In the genomic region with DNA sequence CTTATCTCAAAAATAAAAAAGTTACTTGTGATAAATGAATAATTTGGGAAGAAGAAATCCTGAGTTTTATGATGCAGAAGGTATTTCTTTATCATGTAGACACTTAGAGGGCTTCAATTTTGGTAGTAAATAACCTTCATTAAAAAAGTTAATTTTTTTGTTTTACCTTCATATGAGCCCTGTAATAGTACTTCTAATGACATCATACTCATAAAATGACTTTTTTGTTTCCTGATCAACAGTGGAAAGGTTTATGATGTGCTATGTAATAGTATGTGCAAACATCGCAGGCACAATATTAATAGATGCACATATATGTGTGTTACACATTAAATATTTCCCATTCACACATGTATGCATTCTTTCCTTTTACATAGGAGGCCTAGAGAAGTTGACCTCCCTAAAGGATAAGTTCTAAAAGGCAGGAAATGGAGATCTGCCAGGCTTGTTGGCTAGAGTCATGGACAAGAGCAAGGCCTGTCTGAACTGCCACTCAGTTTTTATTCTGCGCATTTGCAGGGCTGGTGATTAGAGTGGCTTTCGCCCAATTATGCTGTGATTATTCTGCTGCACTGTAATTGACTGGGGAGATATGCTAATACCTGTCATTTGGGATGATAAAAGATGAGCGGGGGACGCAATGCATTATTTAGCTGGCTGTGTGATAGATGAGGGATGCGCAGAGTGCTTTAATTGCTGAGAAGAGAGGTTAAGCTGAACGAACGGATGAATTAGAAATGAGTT, we compare ENCODE assay signal across 11 cellular contexts.
A peak's percentile ranks its signal among the peaks of the same experiment; 100 is the strongest.
DNase-seq lines count a peak whose midpoint lies in the region; ATAC-seq and TF ChIP-seq lines count a peak whose summit lies in the region.
"Had no signal": no experiment of that assay in that cellular context is flagged by ENCODE, and none has a peak within 500 bp of the region (broad histone marks: within the 10 kb centered on the region; RNA-seq: fewer than 3 reads in every experiment).

No MANE protein-coding gene starts in this region.

- no peaks in the 10 kb centered on the region for H3F3A ChIP-seq in smooth muscle cell (ENCODE audit: low read depth)

- TF ChIP-seq CTCF in OCI-LY7 (conservative IDR thresholded peaks at IDR 0.05; ENCODE audit: low read length) (no peak), heart right ventricle (IDR thresholded peaks at IDR 0.05) (no peak), smooth muscle cell (IDR thresholded peaks at IDR 0.05; ENCODE audit: borderline replicate concordance, insufficient read depth, poor library complexity, severe bottlenecking) (no peak), GM13976 (IDR thresholded peaks at IDR 0.05; ENCODE audit: borderline replicate concordance, control extremely low read depth, extremely low read depth, insufficient read depth, missing control alignments) (no peak)

- CTCF ChIA-PET in OCI-LY7 (lab: Charles Lee; ENCODE audit: unreplicated experiment) = no interaction called here

- H3K27me3 Mint-ChIP-seq in stimulated activated naive CD8-positive, alpha-beta T cell treated with anti-CD3 and anti-CD28 coated beads, Interleukin-15, Interleukin-2, amounts not matched to agents 100 ng/mL and 50 ng/mL, for 24 hours = no peaks in the 10 kb centered on the region
- H3K27me3 Mint-ChIP-seq in stimulated activated naive CD8-positive, alpha-beta T cell treated with anti-CD3 and anti-CD28 coated beads, Interleukin-15, amount 100 ng/mL, for 72 hours = no peaks in the 10 kb centered on the region

- peaks cover 32% of the 10 kb centered on the region for H3K4me1 ChIP-seq in OCI-LY7 (ENCODE audit: insufficient read depth, low read length, poor library complexity, severe bottlenecking)
- peaks cover 5 to 54% (median 32%) of the 10 kb centered on the region in 9 donors for H3K4me1 ChIP-seq in heart right ventricle
- no peaks in the 10 kb centered on the region for H3K4me1 ChIP-seq in smooth muscle cell (ENCODE audit: low read depth)

- no peaks in the 10 kb centered on the region for H3K27me3 ChIP-seq in heart right ventricle
- no peaks in the 10 kb centered on the region for H3K27me3 ChIP-seq in smooth muscle cell (ENCODE audit: low read depth)
- H3K27me3 ChIP-seq: gastroesophageal sphincter had no signal

- peaks cover 10% of the 10 kb centered on the region for H3K36me3 Mint-ChIP-seq in stimulated activated naive CD8-positive, alpha-beta T cell treated with anti-CD3 and anti-CD28 coated beads, Interleukin-15, Interleukin-2, amounts not matched to agents 100 ng/mL and 50 ng/mL, for 24 hours (ENCODE audit: low read depth)

- H3K9me3 ChIP-seq in OCI-LY7 (ENCODE audit: low read length) (no peaks in the 10 kb centered on the region), heart right ventricle (peaks cover 0 to 4% (median under 1%) of the 10 kb centered on the region in 11 donors), smooth muscle cell (replicated peaks; ENCODE audit: low read depth) (no peaks in the 10 kb centered on the region)
- H3K9me3 ChIP-seq: gastroesophageal sphincter had no signal

- H3K79me2 ChIP-seq in OCI-LY7 (ENCODE audit: insufficient read depth, low read depth, low read length) (peaks cover 11% of the 10 kb centered on the region; the same call in 1 of the 2 replicates), smooth muscle cell (ENCODE audit: low read depth) (peaks cover 51% of the 10 kb centered on the region)

- no peaks in the 10 kb centered on the region for H3K9me2 ChIP-seq in OCI-LY7 (ENCODE audit: insufficient read depth, low read length)

- no peak for ATAC-seq in stimulated activated naive CD8-positive, alpha-beta T cell treated with anti-CD3 and anti-CD28 coated beads, Interleukin-15, amount 100 ng/mL, for 72 hours
- ATAC-seq in heart right ventricle = peak in 7 of 8 donors; percentile 28 to 70 (median 50)
- ATAC-seq: gastroesophageal sphincter, HCT116 had no signal

- H3K4me3 Mint-ChIP-seq in stimulated activated naive CD8-positive, alpha-beta T cell treated with anti-CD3 and anti-CD28 coated beads, Interleukin-15, Interleukin-2, amounts not matched to agents 100 ng/mL and 50 ng/mL, for 24 hours = no peak overlapping the region
- no peak overlapping the region for H3K4me3 Mint-ChIP-seq in stimulated activated naive CD8-positive, alpha-beta T cell treated with anti-CD3 and anti-CD28 coated beads, Interleukin-15, amount 100 ng/mL, for 72 hours

- in situ Hi-C loops in GM13976 (cut with MboI; ENCODE audit: low sequenced_read_pairs, unreplicated experiment) = no loop called here

- H3K4me3 ChIP-seq in OCI-LY7 (ENCODE audit: low read depth, low read length, poor library complexity, severe bottlenecking) (no peak overlapping the region), heart right ventricle (no peak overlapping the region), smooth muscle cell (no peak overlapping the region)
- H3K4me3 ChIP-seq: gastroesophageal sphincter had no signal

- peak overlapping the region; percentile 7 for H3K27ac Mint-ChIP-seq in stimulated activated naive CD8-positive, alpha-beta T cell treated with anti-CD3 and anti-CD28 coated beads, Interleukin-15, Interleukin-2, amounts not matched to agents 100 ng/mL and 50 ng/mL, for 24 hours
- peak overlapping the region in 1 of 2 donors; percentile 68 for H3K27ac Mint-ChIP-seq in stimulated activated naive CD8-positive, alpha-beta T cell treated with anti-CD3 and anti-CD28 coated beads, Interleukin-15, amount 100 ng/mL, for 72 hours

- H3K36me3 ChIP-seq in OCI-LY7 (ENCODE audit: insufficient read depth, low read length) (peaks cover 8% of the 10 kb centered on the region; the same call in 1 of the 2 replicates), heart right ventricle (no peaks in the 10 kb centered on the region), smooth muscle cell (ENCODE audit: low read depth) (no peaks in the 10 kb centered on the region)
- H3K36me3 ChIP-seq: gastroesophageal sphincter had no signal

- H3K9me3 Mint-ChIP-seq in stimulated activated naive CD8-positive, alpha-beta T cell treated with anti-CD3 and anti-CD28 coated beads, Interleukin-15, Interleukin-2, amounts not matched to agents 100 ng/mL and 50 ng/mL, for 24 hours = no peaks in the 10 kb centered on the region
- peaks cover 0 to 1% of the 10 kb centered on the region in 2 donors for H3K9me3 Mint-ChIP-seq in stimulated activated naive CD8-positive, alpha-beta T cell treated with anti-CD3 and anti-CD28 coated beads, Interleukin-15, amount 100 ng/mL, for 72 hours

- POLR2A ChIA-PET in OCI-LY7 (lab: Charles Lee) = interaction anchor here (0.7 kb wide), 1 partner anchor 413 kb away, joined by 3 read pairs; no protein-coding TSS in a partner anchor

- H3K4me1 Mint-ChIP-seq in stimulated activated naive CD8-positive, alpha-beta T cell treated with anti-CD3 and anti-CD28 coated beads, Interleukin-15, Interleukin-2, amounts not matched to agents 100 ng/mL and 50 ng/mL, for 24 hours (ENCODE audit: low read depth) = peaks cover 21% of the 10 kb centered on the region
- peaks cover 36% of the 10 kb centered on the region for H3K4me1 Mint-ChIP-seq in stimulated activated naive CD8-positive, alpha-beta T cell treated with anti-CD3 and anti-CD28 coated beads, Interleukin-15, amount 100 ng/mL, for 72 hours

- no peak overlapping the region for H3K9ac ChIP-seq in smooth muscle cell (ENCODE audit: low read depth)

- H4K20me1 ChIP-seq in OCI-LY7 (ENCODE audit: insufficient read depth, low read length) = no peaks in the 10 kb centered on the region
- H4K20me1 ChIP-seq in smooth muscle cell (ENCODE audit: low read depth) = peaks cover 58% of the 10 kb centered on the region

- H3K4me2 ChIP-seq in OCI-LY7 (ENCODE audit: low read length) (peak overlapping the region; percentile 63), smooth muscle cell (no peak overlapping the region)

- 48 to 53% methylated on average over 8 of the region's 8 CpGs for WGBS in heart right ventricle, 2 donors
- 86% methylated on average over 8 of the region's 8 CpGs for whole genome bisulfite sequencing in smooth muscle cell (ENCODE audit: low lambda C conversion rate)

- BruUV-seq in OCI-LY7 (replicated peaks; lab: Mats Ljungman, UMichigan) = no TSS peak

- intact Hi-C loops in OCI-LY7 (cut with micrococcal nuclease; ENCODE audit: unreplicated experiment) (no loop called here), heart right ventricle (cut with DNase I) (no loop called here)

- DNase-seq in stimulated activated naive CD8-positive, alpha-beta T cell treated with anti-CD3 and anti-CD28 coated beads, Interleukin-15, amount 100 ng/mL, for 72 hours = no peak
- DNase-seq in OCI-LY7 (ENCODE audit: low spot score) (no peak), heart right ventricle (peak in 1 of 2 donors; percentile 52), smooth muscle cell (lab: John Stamatoyannopoulos, UW; ENCODE audit: unreplicated experiment) (no peak), GM13976 (ENCODE audit: low spot score) (no peak)
- DNase-seq in activated CD4-positive, alpha-beta T cell treated with anti-CD3 and anti-CD28 coated beads for 1 hour = no peak
- no peak for DNase-seq in stimulated activated CD8-positive, alpha-beta memory T cell treated with anti-CD3 and anti-CD28 coated beads, Interleukin-4, amount 100 ng/mL, for 48 hours
- DNase-seq: kidney glomerular epithelial cell had no signal

- H3K27ac ChIP-seq in OCI-LY7 (ENCODE audit: low read depth, low read length, poor library complexity, severe bottlenecking) (no peak overlapping the region), heart right ventricle (peak overlapping the region in 1 of 10 donors; percentile 3), smooth muscle cell (ENCODE audit: low read depth) (no peak overlapping the region)
- H3K27ac ChIP-seq: gastroesophageal sphincter had no signal

- H2AFZ ChIP-seq in OCI-LY7 (ENCODE audit: low read length) (no peak overlapping the region), smooth muscle cell (ENCODE audit: low read depth) (no peak overlapping the region)
